ENCODE assay signal across 18 cellular contexts in genomic region chr4:148926861-148927260, GRCh38.
A peak's percentile ranks its signal among the peaks of the same experiment; 100 is the strongest.
DNase-seq lines count a peak whose midpoint lies in the region; ATAC-seq, FAIRE-seq and TF ChIP-seq lines count a peak whose summit lies in the region.
"Had no signal": no experiment of that assay in that cellular context is flagged by ENCODE, and none has a peak within 500 bp of the region (broad histone marks: within the 10 kb centered on the region; RNA-seq: fewer than 3 reads in every experiment).

No MANE protein-coding gene starts in this region.

- no peak for TF ChIP-seq EP300 in tibial nerve (IDR thresholded peaks at IDR 0.05)

- H3K4me3 ChIP-seq in astrocyte (ENCODE audit: insufficient read depth, low read depth, low read length) (no peak overlapping the region), tibial nerve (no peak overlapping the region)
- H3K4me3 ChIP-seq: prostate gland, suprapubic skin had no signal

- no peaks in the 10 kb centered on the region for H3K36me3 ChIP-seq in astrocyte (ENCODE audit: insufficient read depth, low read length)
- H3K36me3 ChIP-seq in tibial nerve = no peaks in the 10 kb centered on the region
- H3K36me3 ChIP-seq: prostate gland, suprapubic skin had no signal

- H3K9me3 ChIP-seq in astrocyte (ENCODE audit: insufficient read depth, low read depth, low read length) (no peaks in the 10 kb centered on the region), tibial nerve (peaks cover 0 to 28% (median 4%) of the 10 kb centered on the region in 4 donors)
- H3K9me3 ChIP-seq: prostate gland had no signal

- peaks cover 12% of the 10 kb centered on the region for H3K9me3 Mint-ChIP-seq in astrocyte (ENCODE audit: unreplicated experiment)

- H4K20me1 ChIP-seq in astrocyte (ENCODE audit: insufficient read depth, low read length) = no peaks in the 10 kb centered on the region

- H3K4me1 ChIP-seq in astrocyte (ENCODE audit: insufficient read depth, low read length) = no peaks in the 10 kb centered on the region
- no peaks in the 10 kb centered on the region for H3K4me1 ChIP-seq in tibial nerve
- H3K4me1 ChIP-seq: prostate gland, suprapubic skin had no signal

- H2AFZ ChIP-seq in astrocyte (ENCODE audit: low read depth, low read length) = no peak overlapping the region

- 57 to 75% methylated on average over 1 of the region's 1 CpG for WGBS in tibial nerve, 2 donors

- no peak overlapping the region for H3K4me3 Mint-ChIP-seq in astrocyte (ENCODE audit: unreplicated experiment)
- H3K4me3 Mint-ChIP-seq: activated naive CD4-positive, alpha-beta T cell treated with anti-CD3 and anti-CD28 coated beads, Interleukin-2, amount 50 U/mL, for 24 hours had no signal

- H3K27me3 Mint-ChIP-seq in astrocyte (ENCODE audit: low read depth, unreplicated experiment) = peaks cover 2% of the 10 kb centered on the region

- intact Hi-C loops in Right ventricle myocardium inferior (cut with DNase I) (no loop called here), cardiac septum (cut with DNase I) (no loop called here), left ventricle myocardium superior (cut with micrococcal nuclease) (no loop called here)

- H3K27ac Mint-ChIP-seq in astrocyte (ENCODE audit: unreplicated experiment) = no peak overlapping the region
- H3K27ac Mint-ChIP-seq: activated naive CD4-positive, alpha-beta T cell treated with anti-CD3 and anti-CD28 coated beads, Interleukin-2, amount 50 U/mL, for 24 hours had no signal

- FAIRE-seq in astrocyte (lab: Jason Lieb, UNC) = no peak

- ATAC-seq in Right ventricle myocardium inferior (peak; percentile 54), left ventricle myocardium superior (peak; percentile 66), GM18867 (IDR thresholded peaks at IDR 0.05; ENCODE audit: unreplicated experiment) (no peak), GM18505 (IDR thresholded peaks at IDR 0.05; ENCODE audit: unreplicated experiment) (no peak), GM21737 (IDR thresholded peaks at IDR 0.05; ENCODE audit: unreplicated experiment) (no peak)

- H3K9ac ChIP-seq in astrocyte (ENCODE audit: low read length) = no peak overlapping the region

- H3K27me3 ChIP-seq in astrocyte (ENCODE audit: insufficient read depth, low read length) (no peaks in the 10 kb centered on the region), tibial nerve (no peaks in the 10 kb centered on the region)
- H3K27me3 ChIP-seq: suprapubic skin had no signal

- H3K79me2 ChIP-seq in astrocyte (ENCODE audit: insufficient read depth, low read length) = no peaks in the 10 kb centered on the region

- H3K36me3 Mint-ChIP-seq in astrocyte (ENCODE audit: low read depth, unreplicated experiment) = no peaks in the 10 kb centered on the region
- H3K36me3 Mint-ChIP-seq: activated naive CD4-positive, alpha-beta T cell treated with anti-CD3 and anti-CD28 coated beads, Interleukin-2, amount 50 U/mL, for 24 hours had no signal

- no peak for TF ChIP-seq CTCF in astrocyte (IDR thresholded peaks at IDR 0.05; ENCODE audit: insufficient read depth, low read depth, low read length)
- no peak for TF ChIP-seq CTCF in tibial nerve (IDR thresholded peaks at IDR 0.05)

- DNase-seq in Right ventricle myocardium inferior (ENCODE audit: missing footprints) = peak; percentile 69
- DNase-seq in cardiac septum (ENCODE audit: low spot score) = no peak
- DNase-seq in astrocyte (ENCODE audit: low read depth) = peak; percentile 42
- DNase-seq in left ventricle myocardium superior = peak; percentile 70
- no peak for DNase-seq in tibial nerve (ENCODE audit: low spot score in 2 of 2)
- DNase-seq: effector memory CD4-positive, alpha-beta T cell; EL; hypothalamus; mesenchymal stem cell; NCI-H1436; OCI-M1 had no signal

- no peaks in the 10 kb centered on the region for H3K4me1 Mint-ChIP-seq in astrocyte (ENCODE audit: low read depth, unreplicated experiment)
- H3K4me1 Mint-ChIP-seq: activated naive CD4-positive, alpha-beta T cell treated with anti-CD3 and anti-CD28 coated beads, Interleukin-2, amount 50 U/mL, for 24 hours had no signal

- TF ChIP-seq POLR2A in tibial nerve (IDR thresholded peaks at IDR 0.05) = no peak
- no peak for TF ChIP-seq POLR2A in GM18505 (IDR thresholded peaks at IDR 0.05; ENCODE audit: borderline replicate concordance, extremely low read depth, insufficient read depth, insufficient read length)

- no peak overlapping the region for H3K4me2 ChIP-seq in astrocyte (ENCODE audit: low read length)

- no peak overlapping the region for H3K27ac ChIP-seq in astrocyte (ENCODE audit: low read depth, low read length)
- no peak overlapping the region for H3K27ac ChIP-seq in tibial nerve
- H3K27ac ChIP-seq: HL-60, prostate gland, suprapubic skin had no signal

Comparison
In these comparisons a context has a peak if more than half of its experiments do, and no peak if none do; other contexts are left out.
1. DNase-seq: peak in Right ventricle myocardium inferior (single experiment), astrocyte (single experiment) and left ventricle myocardium superior (single experiment); none in cardiac septum (single experiment) and tibial nerve (0 of 2).
2. ATAC-seq: peak in Right ventricle myocardium inferior (single experiment) and left ventricle myocardium superior (single experiment); none in GM18867 (single experiment), GM18505 (single experiment) and GM21737 (single experiment).